Comparison of ENCODE assay signal across 9 cellular contexts in genomic region chr15:31483053-31483923, GRCh38.
DNase-seq lines count a peak whose midpoint lies in the region; ATAC-seq and TF ChIP-seq lines count a peak whose summit lies in the region.
"Had no signal": no experiment of that assay in that cellular context is flagged by ENCODE, and none has a peak within 500 bp of the region (broad histone marks: within the 10 kb centered on the region; RNA-seq: fewer than 3 reads in every experiment).

No MANE protein-coding gene starts in this region.

- 4 to 5% methylated on average over 117 to 138 of the region's 138 CpGs for WGBS in aorta, 2 donors

- H3K4me3 ChIP-seq in AG04450 (ENCODE audit: low read depth, low read length) (peak overlapping the region; percentile 22; the same call in 1 of the 2 replicates), aorta (ENCODE audit: low read length in 2 of 2) (peak overlapping the region in 1 of 2 donors; percentile 1)
- H3K4me3 ChIP-seq: BLaER1 had no signal

- intact Hi-C loops in dendritic cell treated with granulocyte-macrophage colony-stimulating factor and Interleukin-4, amounts not matched to agents 40 ng/mL and 50 ng/mL, for 4 days (cut with micrococcal nuclease) = loop anchor here (10.0 kb wide), 1 partner anchor 118 kb away; no protein-coding TSS in a partner anchor
- intact Hi-C loops in aorta (cut with DNase I) = loop anchor here in 1 of 2 donors (10.0 kb wide), 2 partner anchors 158 to 488 kb away; partner anchors contain the start of genes KLF13 and MTMR10

- POLR2A ChIA-PET in AG04450 (lab: Yijun Ruan, JAX) = interaction anchor here (0.5 kb wide), 1 partner anchor 117 kb away, joined by 3 read pairs; no protein-coding TSS in a partner anchor
- POLR2A ChIA-PET in naive thymus-derived CD8-positive, alpha-beta T cell (lab: Charles Lee) = interaction anchor here (0.6 to 7.3 kb wide), 34 partner anchors 9 to 283 kb away, joined by 3 to 168 read pairs (median 6); partner anchors contain the start of gene KLF13

- TF ChIP-seq CTCF in AG04450 (IDR thresholded peaks at IDR 0.05; ENCODE audit: low read depth, low read length) = no peak

- H3K4me1 Mint-ChIP-seq in dendritic cell treated with granulocyte-macrophage colony-stimulating factor and Interleukin-4, amounts not matched to agents 40 ng/mL and 50 ng/mL, for 4 days (ENCODE audit: low read depth) = peaks cover 9% of the 10 kb centered on the region
- peaks cover 30 to 69% (median 60%) of the 10 kb centered on the region in 4 donors for H3K4me1 Mint-ChIP-seq in naive thymus-derived CD8-positive, alpha-beta T cell

- H3K9me3 ChIP-seq in AG04450 (ENCODE audit: control insufficient read depth, insufficient read depth, low read length) (peaks cover 16% of the 10 kb centered on the region), aorta (ENCODE audit: control insufficient read depth, low read length) (no peaks in the 10 kb centered on the region)
- H3K9me3 ChIP-seq: BLaER1 had no signal

- CTCF ChIA-PET in AG04450 (lab: Charles Lee) = no interaction called here

- H3K9me3 Mint-ChIP-seq in dendritic cell treated with granulocyte-macrophage colony-stimulating factor and Interleukin-4, amounts not matched to agents 40 ng/mL and 50 ng/mL, for 4 days = no peaks in the 10 kb centered on the region
- no peaks in the 10 kb centered on the region for H3K9me3 Mint-ChIP-seq in naive thymus-derived CD8-positive, alpha-beta T cell

- H3K27me3 ChIP-seq in AG04450 (ENCODE audit: control insufficient read depth, insufficient read depth, low read length) = peaks cover 32% of the 10 kb centered on the region
- no peaks in the 10 kb centered on the region for H3K27me3 ChIP-seq in aorta (ENCODE audit: control insufficient read depth in 1 of 2, insufficient read depth in 2 of 2, low read length in 1 of 2)
- H3K27me3 ChIP-seq: BLaER1 had no signal

- H3K36me3 Mint-ChIP-seq in dendritic cell treated with granulocyte-macrophage colony-stimulating factor and Interleukin-4, amounts not matched to agents 40 ng/mL and 50 ng/mL, for 4 days (ENCODE audit: low read depth) = peaks cover 5% of the 10 kb centered on the region
- H3K36me3 Mint-ChIP-seq in naive thymus-derived CD8-positive, alpha-beta T cell = peaks cover 0 to 7% (median 0%) of the 10 kb centered on the region in 3 donors

- peaks cover 0 to under 1% of the 10 kb centered on the region in 2 donors for H3K4me1 ChIP-seq in aorta (ENCODE audit: control insufficient read depth in 1 of 2, insufficient read depth in 2 of 2, low read length in 2 of 2)

- ATAC-seq in naive thymus-derived CD8-positive, alpha-beta T cell = peak; percentile 72 to 79
- no peak for ATAC-seq in aorta (ENCODE audit: low FRiP score)
- no peak for ATAC-seq in GM18858 (IDR thresholded peaks at IDR 0.05; ENCODE audit: unreplicated experiment)

- no peak overlapping the region for H3K27ac ChIP-seq in AG04450 (ENCODE audit: low read depth, low read length)
- no peak overlapping the region for H3K27ac ChIP-seq in aorta (ENCODE audit: low read depth in 1 of 2, low read length in 2 of 2)
- H3K27ac ChIP-seq: BLaER1 had no signal

- peak overlapping the region; percentile 20 for H3K4me3 Mint-ChIP-seq in dendritic cell treated with granulocyte-macrophage colony-stimulating factor and Interleukin-4, amounts not matched to agents 40 ng/mL and 50 ng/mL, for 4 days
- peak overlapping the region; percentile 90 to 98 (median 97) for H3K4me3 Mint-ChIP-seq in naive thymus-derived CD8-positive, alpha-beta T cell

- H3K27me3 Mint-ChIP-seq in dendritic cell treated with granulocyte-macrophage colony-stimulating factor and Interleukin-4, amounts not matched to agents 40 ng/mL and 50 ng/mL, for 4 days = peaks cover 73% of the 10 kb centered on the region
- H3K27me3 Mint-ChIP-seq in naive thymus-derived CD8-positive, alpha-beta T cell = peaks cover 0 to 6% (median 0%) of the 10 kb centered on the region in 5 donors

- no peak for DNase-seq in AG04450 (ENCODE audit: low read depth, low spot score)
- peak; percentile 10 for DNase-seq in T-helper 22 cell (ENCODE audit: low read depth)
- DNase-seq in naive thymus-derived CD8-positive, alpha-beta T cell = peak; percentile 33 to 76 (median 50)
- no peak for DNase-seq in NCI-H345 (lab: John Stamatoyannopoulos, UW)
- DNase-seq in aorta = no peak
- no peak for DNase-seq in NCI-H2196 (lab: John Stamatoyannopoulos, UW; ENCODE audit: unreplicated experiment)

- no peaks in the 10 kb centered on the region for H3K36me3 ChIP-seq in aorta (ENCODE audit: control insufficient read depth in 1 of 2, insufficient read depth in 2 of 2, low read length in 1 of 2)
- H3K36me3 ChIP-seq: BLaER1 had no signal

- H3K27ac Mint-ChIP-seq in dendritic cell treated with granulocyte-macrophage colony-stimulating factor and Interleukin-4, amounts not matched to agents 40 ng/mL and 50 ng/mL, for 4 days = no peak overlapping the region
- peak overlapping the region; percentile 89 to 98 (median 96) for H3K27ac Mint-ChIP-seq in naive thymus-derived CD8-positive, alpha-beta T cell

Comparison
In these comparisons a context has a peak if more than half of its experiments do, and no peak if none do; other contexts are left out.
1. DNase-seq: peak in T-helper 22 cell (single experiment) and naive thymus-derived CD8-positive, alpha-beta T cell (10 of 10); none in AG04450 (single experiment), NCI-H345 (single experiment), aorta (0 of 2) and NCI-H2196 (single experiment).
2. ATAC-seq: peak in naive thymus-derived CD8-positive, alpha-beta T cell (2 of 2); none in aorta (single experiment) and GM18858 (single experiment).